ENCODE assay signal across 13 cellular contexts in the genomic region with DNA sequence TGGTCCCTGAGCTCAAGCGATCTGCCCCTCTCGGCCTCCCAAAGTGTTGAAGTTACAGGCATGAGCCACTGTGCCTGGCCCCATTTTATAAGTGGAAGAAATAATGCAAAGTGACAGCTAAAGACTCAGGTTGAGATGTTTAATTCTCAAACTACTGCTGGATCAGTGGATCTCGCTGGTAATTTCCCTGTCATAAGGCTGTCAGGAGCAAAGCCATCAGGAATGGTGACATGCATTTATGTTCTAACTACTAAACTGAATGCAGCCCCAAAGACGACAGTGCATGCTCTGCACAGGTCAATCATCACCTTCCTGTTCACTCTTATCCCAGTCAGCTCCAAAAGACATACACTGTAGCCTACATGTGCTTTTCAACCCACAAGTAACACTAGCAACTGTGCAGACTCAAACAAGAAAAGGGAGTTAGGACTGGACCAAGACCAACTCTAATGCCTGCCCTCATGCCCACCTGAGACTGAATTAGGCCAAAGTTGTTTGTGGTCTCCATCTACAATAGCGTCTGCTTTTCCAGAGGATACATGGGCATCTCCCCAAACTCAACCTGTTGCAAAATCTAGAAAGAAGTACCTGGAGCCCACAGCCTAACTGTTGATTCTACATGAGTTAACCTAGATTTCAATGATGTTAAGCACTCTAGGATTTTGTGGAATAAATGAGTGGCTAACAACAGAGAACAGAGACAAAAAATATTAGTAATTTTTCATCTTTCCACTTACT.
"Had no signal": no experiment of that assay in that cellular context is flagged by ENCODE, and none has a peak within 500 bp of the region (broad histone marks: within the 10 kb centered on the region; RNA-seq: fewer than 3 reads in every experiment).

No MANE protein-coding gene starts in this region.

- H3K9me3 Mint-ChIP-seq: activated T-helper 1 cell treated with anti-CD3 and anti-CD28 coated beads, Interleukin-12 subunit alpha, Interleukin-12 subunit beta, Interleukin-2, Interleukin-4 antibody, amounts not matched to agents 30 ng/mL and 10 ng/mL and 1 ng/mL, durations not matched to agents 14 hours and 24 hours and 36 hours; natural killer cell had no signal

- DNase-seq: activated CD4-positive, CD25-positive, alpha-beta regulatory T cell; activated naive CD4-positive, alpha-beta T cell; brain microvascular endothelial cell; esophagus squamous epithelium; foreskin fibroblast; mucosa of descending colon; natural killer cell; SIG-M5; stimulated activated CD4-positive, alpha-beta T cell treated with anti-CD3 and anti-CD28 coated beads, Interleukin-15, amount 100 ng/mL, for 24 hours; stimulated activated CD4-positive, alpha-beta T cell treated with anti-CD3 and anti-CD28 coated beads, Interleukin-4, amount 100 ng/mL, for 4 hours; T-helper 17 cell; transverse colon had no signal

- H3K27me3 Mint-ChIP-seq: T-helper 17 cell had no signal

- H3K27ac Mint-ChIP-seq: activated T-helper 1 cell treated with anti-CD3 and anti-CD28 coated beads, Interleukin-12 subunit alpha, Interleukin-12 subunit beta, Interleukin-2, Interleukin-4 antibody, amounts not matched to agents 30 ng/mL and 10 ng/mL and 1 ng/mL, durations not matched to agents 14 hours and 24 hours and 36 hours; natural killer cell; T-helper 17 cell had no signal

- H3K9me3 ChIP-seq: esophagus squamous epithelium, mucosa of descending colon, transverse colon had no signal

- H3K4me3 ChIP-seq: esophagus squamous epithelium, mucosa of descending colon, transverse colon had no signal

- H3K4me1 ChIP-seq: esophagus squamous epithelium, transverse colon had no signal

- H3K27ac ChIP-seq: brain microvascular endothelial cell, esophagus squamous epithelium, transverse colon had no signal

- H3K27me3 ChIP-seq: brain microvascular endothelial cell, esophagus squamous epithelium, transverse colon had no signal

- H3K4me3 Mint-ChIP-seq: activated T-helper 1 cell treated with anti-CD3 and anti-CD28 coated beads, Interleukin-12 subunit alpha, Interleukin-12 subunit beta, Interleukin-2, Interleukin-4 antibody, amounts not matched to agents 30 ng/mL and 10 ng/mL and 1 ng/mL, durations not matched to agents 14 hours and 24 hours and 36 hours; natural killer cell; T-helper 17 cell had no signal
